1 cellular context compared by ENCODE assay signal in the genomic region with DNA sequence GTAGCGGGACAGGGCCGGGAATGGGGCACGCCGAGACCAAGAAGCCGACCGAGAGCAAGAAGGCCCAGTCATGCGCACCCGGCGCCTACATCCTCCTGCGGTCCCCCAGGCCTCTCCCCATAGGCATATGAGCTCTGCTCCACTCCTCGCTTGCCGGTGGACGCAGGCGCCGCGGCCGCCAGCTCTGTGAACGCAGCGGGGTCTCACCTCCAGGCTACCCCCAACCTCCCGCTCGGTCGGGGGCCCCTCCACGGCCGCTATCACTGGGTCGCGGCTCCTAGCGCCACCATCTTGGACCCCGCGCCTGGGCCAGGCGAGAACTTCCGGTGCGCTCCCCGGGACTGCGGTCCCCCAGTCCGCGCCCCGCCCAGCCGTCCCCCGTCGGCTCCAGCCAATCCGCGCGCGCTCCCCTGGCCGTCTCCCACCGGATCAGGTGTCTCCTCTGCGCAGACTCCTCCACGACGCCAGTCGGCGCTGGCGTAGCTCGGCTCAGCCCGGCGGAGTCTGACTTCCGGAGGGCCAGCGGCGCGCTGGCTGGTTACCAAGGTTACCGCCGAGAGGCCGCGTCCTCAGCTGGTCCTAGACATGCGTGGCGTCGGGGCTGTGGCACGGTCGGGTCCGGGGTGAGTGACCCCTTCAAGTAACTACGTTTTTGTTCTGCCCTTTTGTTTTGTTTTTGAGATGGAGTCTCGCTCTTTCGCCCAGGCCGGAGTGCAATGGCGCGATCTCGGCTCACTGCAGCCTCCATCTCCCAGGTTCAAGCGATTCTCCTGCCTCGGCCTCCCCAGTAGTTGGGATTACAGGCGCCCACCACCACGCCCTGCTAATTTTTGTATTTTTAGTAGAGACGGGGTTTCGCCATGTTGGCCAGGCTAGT.
TF ChIP-seq lines count a peak whose summit lies in the region.

TSS of gene ZNF594 (minus strand) at position 328 of the 877 bp plus-strand sequence. CDS start 7,612 bp downstream, outside the sequence.

TF ChIP-seq in HEK293, 187 proteins besides CTCF, POLR2A, EP300 and RAD21 (continued from another document and continues in another):
- TF ChIP-seq ZBTB8A (tag by site-specific recombination; IDR thresholded peaks at IDR 0.05) (peak; percentile 51; the same call in 1 of the 2 replicates), ZNF223 (tag by site-specific recombination; IDR thresholded peaks at IDR 0.05) (0 out of 2 replicates have a peak, but pooled peaks have one; percentile 43), ZNF155 (tag by site-specific recombination; IDR thresholded peaks at IDR 0.05) (no peak), ZNF174 (tag by site-specific recombination; IDR thresholded peaks at IDR 0.05) (no peak), ZEB2 (tag by site-specific recombination; IDR thresholded peaks at IDR 0.05) (peak; percentile 92; the same call in 1 of the 2 replicates), ZNF837 (tag by site-specific recombination; IDR thresholded peaks at IDR 0.05) (no peak), ZNF366 (tag by site-specific recombination; conservative IDR thresholded peaks at IDR 0.05) (no peak), FEZF1 (tag by site-specific recombination; IDR thresholded peaks at IDR 0.05) (no peak), ZNF791 (tag by site-specific recombination; IDR thresholded peaks at IDR 0.05) (0 out of 2 replicates have a peak, but pooled peaks have one; percentile 29), WT1 (tag by site-specific recombination; IDR thresholded peaks at IDR 0.05) (no peak), ZSCAN23 (tag by site-specific recombination; IDR thresholded peaks at IDR 0.05) (0 out of 2 replicates have a peak, but pooled peaks have one; percentile 5), ZNF549 (tag by site-specific recombination; IDR thresholded peaks at IDR 0.05) (no peak), EGR2 (tag by site-specific recombination; IDR thresholded peaks at IDR 0.05; ENCODE audit: low read depth) (no peak), ZNF274 (IDR thresholded peaks at IDR 0.05; ENCODE audit: low read length) (no peak), ZNF274 (tag by site-specific recombination; IDR thresholded peaks at IDR 0.05; ENCODE audit: borderline replicate concordance) (no peak), ZNF670 (tag by site-specific recombination; IDR thresholded peaks at IDR 0.05; ENCODE audit: low read depth) (no peak), ZNF433 (tag by site-specific recombination; IDR thresholded peaks at IDR 0.05; ENCODE audit: low read depth) (no peak), ZBTB49 (tag by site-specific recombination; IDR thresholded peaks at IDR 0.05; ENCODE audit: low read depth) (no peak), ZNF624 (tag by site-specific recombination; IDR thresholded peaks at IDR 0.05) (no peak), ZFP3 (tag by site-specific recombination; IDR thresholded peaks at IDR 0.05; ENCODE audit: low read depth) (no peak), KLF7 (tag by site-specific recombination; IDR thresholded peaks at IDR 0.05; ENCODE audit: borderline replicate concordance) (0 out of 2 replicates have a peak, but pooled peaks have one; percentile 12), TSHZ1 (tag by site-specific recombination; IDR thresholded peaks at IDR 0.05; ENCODE audit: borderline replicate concordance) (no peak), PATZ1 (tag by site-specific recombination; IDR thresholded peaks at IDR 0.05) (peak; percentile 99), ZNF146 (tag by site-specific recombination; IDR thresholded peaks at IDR 0.05) (no peak), ZNF148 (tag by site-specific recombination; IDR thresholded peaks at IDR 0.05; ENCODE audit: borderline replicate concordance) (no peak), ZBTB20 (tag by site-specific recombination; IDR thresholded peaks at IDR 0.05) (peak; percentile 64; the same call in 1 of the 2 replicates), KLF1 (tag by site-specific recombination; IDR thresholded peaks at IDR 0.05) (peak; percentile 66), ZNF521 (tag by site-specific recombination; IDR thresholded peaks at IDR 0.05) (no peak)
- TF ChIP-seq, protein P1, sequence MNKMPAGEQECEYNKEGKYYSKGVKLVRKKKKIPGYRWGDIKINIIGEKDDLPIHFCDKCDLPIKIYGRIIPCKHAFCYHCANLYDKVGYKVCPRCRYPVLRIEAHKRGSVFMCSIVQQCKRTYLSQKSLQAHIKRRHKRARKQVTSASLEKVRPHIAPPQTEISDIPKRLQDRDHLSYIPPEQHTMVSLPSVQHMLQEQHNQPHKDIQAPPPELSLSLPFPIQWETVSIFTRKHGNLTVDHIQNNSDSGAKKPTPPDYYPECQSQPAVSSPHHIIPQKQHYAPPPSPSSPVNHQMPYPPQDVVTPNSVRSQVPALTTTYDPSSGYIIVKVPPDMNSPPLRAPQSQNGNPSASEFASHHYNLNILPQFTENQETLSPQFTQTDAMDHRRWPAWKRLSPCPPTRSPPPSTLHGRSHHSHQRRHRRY (tag by site-specific recombination; IDR thresholded peaks at IDR 0.05), result no peak
- TF ChIP-seq, protein P2, sequence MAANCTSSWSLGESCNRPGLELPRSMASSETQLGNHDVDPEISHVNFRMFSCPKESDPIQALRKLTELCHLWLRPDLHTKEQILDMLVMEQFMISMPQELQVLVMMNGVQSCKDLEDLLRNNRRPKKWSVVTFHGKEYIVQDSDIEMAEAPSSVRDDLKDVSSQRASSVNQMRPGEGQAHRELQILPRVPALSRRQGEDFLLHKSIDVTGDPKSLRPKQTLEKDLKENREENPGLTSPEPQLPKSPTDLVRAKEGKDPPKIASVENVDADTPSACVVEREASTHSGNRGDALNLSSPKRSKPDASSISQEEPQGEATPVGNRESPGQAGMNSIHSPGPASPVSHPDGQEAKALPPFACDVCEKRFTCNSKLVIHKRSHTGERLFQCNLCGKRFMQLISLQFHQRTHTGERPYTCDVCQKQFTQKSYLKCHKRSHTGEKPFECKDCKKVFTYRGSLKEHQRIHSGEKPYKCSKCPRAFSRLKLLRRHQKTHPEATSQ (tag by site-specific recombination; IDR thresholded peaks at IDR 0.05), result 0 out of 2 replicates have a peak, but pooled peaks have one; percentile 66
- TF ChIP-seq, protein P3, sequence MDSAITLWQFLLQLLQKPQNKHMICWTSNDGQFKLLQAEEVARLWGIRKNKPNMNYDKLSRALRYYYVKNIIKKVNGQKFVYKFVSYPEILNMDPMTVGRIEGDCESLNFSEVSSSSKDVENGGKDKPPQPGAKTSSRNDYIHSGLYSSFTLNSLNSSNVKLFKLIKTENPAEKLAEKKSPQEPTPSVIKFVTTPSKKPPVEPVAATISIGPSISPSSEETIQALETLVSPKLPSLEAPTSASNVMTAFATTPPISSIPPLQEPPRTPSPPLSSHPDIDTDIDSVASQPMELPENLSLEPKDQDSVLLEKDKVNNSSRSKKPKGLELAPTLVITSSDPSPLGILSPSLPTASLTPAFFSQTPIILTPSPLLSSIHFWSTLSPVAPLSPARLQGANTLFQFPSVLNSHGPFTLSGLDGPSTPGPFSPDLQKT (IDR thresholded peaks at IDR 0.05; ENCODE audit: borderline replicate concordance, low read depth, low read length), result peak; percentile 39; the same call in 1 of the 2 replicates
- TF ChIP-seq, protein P4, sequence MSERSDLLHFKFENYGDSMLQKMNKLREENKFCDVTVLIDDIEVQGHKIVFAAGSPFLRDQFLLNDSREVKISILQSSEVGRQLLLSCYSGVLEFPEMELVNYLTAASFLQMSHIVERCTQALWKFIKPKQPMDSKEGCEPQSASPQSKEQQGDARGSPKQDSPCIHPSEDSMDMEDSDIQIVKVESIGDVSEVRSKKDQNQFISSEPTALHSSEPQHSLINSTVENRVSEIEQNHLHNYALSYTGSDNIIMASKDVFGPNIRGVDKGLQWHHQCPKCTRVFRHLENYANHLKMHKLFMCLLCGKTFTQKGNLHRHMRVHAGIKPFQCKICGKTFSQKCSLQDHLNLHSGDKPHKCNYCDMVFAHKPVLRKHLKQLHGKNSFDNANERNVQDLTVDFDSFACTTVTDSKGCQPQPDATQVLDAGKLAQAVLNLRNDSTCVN (tag by site-specific recombination; optimal IDR thresholded peaks at IDR 0.05), result peak; percentile 95
- TF ChIP-seq, protein P5, sequence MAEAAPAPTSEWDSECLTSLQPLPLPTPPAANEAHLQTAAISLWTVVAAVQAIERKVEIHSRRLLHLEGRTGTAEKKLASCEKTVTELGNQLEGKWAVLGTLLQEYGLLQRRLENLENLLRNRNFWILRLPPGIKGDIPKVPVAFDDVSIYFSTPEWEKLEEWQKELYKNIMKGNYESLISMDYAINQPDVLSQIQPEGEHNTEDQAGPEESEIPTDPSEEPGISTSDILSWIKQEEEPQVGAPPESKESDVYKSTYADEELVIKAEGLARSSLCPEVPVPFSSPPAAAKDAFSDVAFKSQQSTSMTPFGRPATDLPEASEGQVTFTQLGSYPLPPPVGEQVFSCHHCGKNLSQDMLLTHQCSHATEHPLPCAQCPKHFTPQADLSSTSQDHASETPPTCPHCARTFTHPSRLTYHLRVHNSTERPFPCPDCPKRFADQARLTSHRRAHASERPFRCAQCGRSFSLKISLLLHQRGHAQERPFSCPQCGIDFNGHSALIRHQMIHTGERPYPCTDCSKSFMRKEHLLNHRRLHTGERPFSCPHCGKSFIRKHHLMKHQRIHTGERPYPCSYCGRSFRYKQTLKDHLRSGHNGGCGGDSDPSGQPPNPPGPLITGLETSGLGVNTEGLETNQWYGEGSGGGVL (tag by site-specific recombination; IDR thresholded peaks at IDR 0.05), result no peak
- TF ChIP-seq, protein P6, sequence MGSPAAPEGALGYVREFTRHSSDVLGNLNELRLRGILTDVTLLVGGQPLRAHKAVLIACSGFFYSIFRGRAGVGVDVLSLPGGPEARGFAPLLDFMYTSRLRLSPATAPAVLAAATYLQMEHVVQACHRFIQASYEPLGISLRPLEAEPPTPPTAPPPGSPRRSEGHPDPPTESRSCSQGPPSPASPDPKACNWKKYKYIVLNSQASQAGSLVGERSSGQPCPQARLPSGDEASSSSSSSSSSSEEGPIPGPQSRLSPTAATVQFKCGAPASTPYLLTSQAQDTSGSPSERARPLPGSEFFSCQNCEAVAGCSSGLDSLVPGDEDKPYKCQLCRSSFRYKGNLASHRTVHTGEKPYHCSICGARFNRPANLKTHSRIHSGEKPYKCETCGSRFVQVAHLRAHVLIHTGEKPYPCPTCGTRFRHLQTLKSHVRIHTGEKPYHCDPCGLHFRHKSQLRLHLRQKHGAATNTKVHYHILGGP (tag by site-specific recombination; IDR thresholded peaks at IDR 0.05), result no peak
